7 cellular contexts compared by ENCODE assay signal in the genomic region with DNA sequence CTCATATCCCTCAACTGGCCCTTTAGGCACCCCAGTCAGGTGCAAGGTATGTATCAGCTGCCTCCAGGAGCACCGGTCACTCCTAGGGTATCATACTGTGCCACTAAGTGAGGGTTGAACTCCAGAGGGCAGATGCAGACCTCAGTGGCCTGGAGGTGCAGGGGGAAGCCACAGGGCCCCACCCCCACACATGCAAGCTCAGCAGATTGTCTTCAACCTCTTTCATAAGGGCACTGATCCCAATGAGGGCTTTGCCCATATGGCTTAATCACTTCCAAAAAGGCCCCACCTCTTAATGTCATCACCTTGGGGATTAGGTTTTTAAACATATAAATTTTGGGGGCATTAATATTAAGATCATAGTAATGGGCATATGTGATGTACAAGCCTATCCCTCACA. TPM values are rescaled to one million over a fixed set of nuclear protein-coding genes. Genes with fewer than 3 reads are reported as not detected.
"Had no signal": no experiment of that assay in that cellular context is flagged by ENCODE, and none has a peak within 500 bp of the region (broad histone marks: within the 10 kb centered on the region; RNA-seq: fewer than 3 reads in every experiment).

No MANE protein-coding gene starts in this region.

- H2AFZ ChIP-seq: GM23338 had no signal

- H3K4me2 ChIP-seq: GM23338 had no signal

- H3K4me3 ChIP-seq: GM23338 had no signal

- FAIRE-seq: H1, H54 had no signal

- ATAC-seq: GM23338 had no signal

- DNase-seq: H9, HCEC 1CT, KG1 had no signal

RNA-seq across cellular contexts. Expression of gene BAAT, which starts 28.2 kb away (rescaled TPM):
- polyA plus RNA-seq: IgD-negative memory B cell had no signal
